Comparison of ENCODE assay signal across 21 cellular contexts in genomic region chr17:72222571-72222970, GRCh38.
"Had no signal": no experiment of that assay in that cellular context is flagged by ENCODE, and none has a peak within 500 bp of the region (broad histone marks: within the 10 kb centered on the region; RNA-seq: fewer than 3 reads in every experiment).

No MANE protein-coding gene starts in this region.

- ATAC-seq: esophagus mucosa; heart right ventricle; left lobe of liver; naive thymus-derived CD4-positive, alpha-beta T cell; sciatic nerve; stimulated activated memory B cell treated with anti-CD40 and anti-IgM and Interleukin-4, amounts not matched to agents 10 μg/mL and 1 μg/mL and 100 μg/mL, for 72 hours; upper lobe of right lung had no signal

- FAIRE-seq: islet of Langerhans had no signal

- DNase-seq: activated CD8-positive, alpha-beta memory T cell treated with anti-CD3 and anti-CD28 coated beads for 24 hours; activated CD8-positive, alpha-beta memory T cell treated with anti-CD3 and anti-CD28 coated beads, Interleukin-2, amount 50 U/mL, for 48 hours; activated effector memory CD4-positive, alpha-beta T cell treated with Interleukin-2 at 50 U/mL for 16 hours; activated naive CD4-positive, alpha-beta T cell treated with anti-CD3 and anti-CD28 coated beads, Interleukin-2, amount 10 ng/mL, durations not matched to agents 7 days and 5 days; activated T-cell treated with anti-CD3 and anti-CD28 coated beads, Interleukin-2, amount 50 U/mL, for 48 hours; aorta; cortex of kidney; effector CD4-positive, alpha-beta T cell; heart right ventricle; naive thymus-derived CD4-positive, alpha-beta T cell; stimulated activated CD4-positive, alpha-beta T cell treated with anti-CD3 and anti-CD28 coated beads, Interleukin-4, amount 100 ng/mL, for 24 hours; T1000; upper lobe of right lung had no signal

- H3K4me3 ChIP-seq: heart right ventricle, thoracic aorta, upper lobe of right lung had no signal

- H3K27ac ChIP-seq: heart right ventricle, neutrophil, parathyroid adenoma, thoracic aorta, upper lobe of right lung had no signal

- H3K79me2 ChIP-seq: parathyroid adenoma had no signal

- H3K9me3 ChIP-seq: heart right ventricle, neutrophil, thoracic aorta, upper lobe of right lung had no signal

- H2AFZ ChIP-seq: parathyroid adenoma had no signal

- H3K4me1 ChIP-seq: parathyroid adenoma, upper lobe of right lung had no signal

- H3K9ac ChIP-seq: parathyroid adenoma had no signal

- H3K36me3 ChIP-seq: heart right ventricle, neutrophil, thoracic aorta, upper lobe of right lung had no signal
